2 cellular contexts compared by ENCODE assay signal in the genomic region with DNA sequence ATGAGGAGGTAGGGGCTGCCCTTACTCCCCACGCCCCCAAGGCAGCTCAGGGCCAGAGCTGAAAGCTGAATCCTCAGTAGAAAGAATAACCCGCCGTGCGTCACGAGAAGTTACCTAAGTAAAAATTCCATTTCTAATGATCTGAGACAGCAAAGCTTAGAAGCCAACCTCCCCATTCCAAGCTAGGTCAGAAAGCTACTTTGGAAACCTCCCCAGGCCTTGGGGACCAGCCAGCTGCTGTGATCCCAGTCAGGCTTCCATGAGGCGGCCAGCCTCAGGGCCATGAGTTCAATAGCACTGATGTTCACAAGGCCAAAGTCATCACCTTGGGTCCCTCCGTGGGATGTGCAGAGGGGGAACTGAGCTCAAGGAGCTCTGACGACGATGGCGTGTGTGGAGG.
TF ChIP-seq lines count a peak whose summit lies in the region.

No MANE protein-coding gene starts in this region.

TF ChIP-seq in liver, 16 proteins besides CTCF, POLR2A, EP300 and RAD21:
- TF ChIP-seq EGR1 (IDR thresholded peaks at IDR 0.05; ENCODE audit: low read depth in 2 of 2) (no peak), HNF4G (IDR thresholded peaks at IDR 0.05) (no peak), FOXA1 (IDR thresholded peaks at IDR 0.05) (no peak), MAX (IDR thresholded peaks at IDR 0.05) (no peak), HNF4A (conservative IDR thresholded peaks at IDR 0.05) (no peak), NR2F2 (IDR thresholded peaks at IDR 0.05) (peak; percentile 65), FOXA2 (IDR thresholded peaks at IDR 0.05) (no peak), SP1 (IDR thresholded peaks at IDR 0.05) (no peak), JUND (IDR thresholded peaks at IDR 0.05) (no peak), TAF1 (conservative IDR thresholded peaks at IDR 0.05) (no peak), ZBTB33 (IDR thresholded peaks at IDR 0.05) (no peak), RXRA (IDR thresholded peaks at IDR 0.05) (peak in 1 of 2 donors; percentile 76), GABPA (IDR thresholded peaks at IDR 0.05 in 1 of 2, conservative IDR thresholded peaks at IDR 0.05 in 1 of 2) (no peak), YY1 (IDR thresholded peaks at IDR 0.05) (no peak)
- TF ChIP-seq, protein P1, sequence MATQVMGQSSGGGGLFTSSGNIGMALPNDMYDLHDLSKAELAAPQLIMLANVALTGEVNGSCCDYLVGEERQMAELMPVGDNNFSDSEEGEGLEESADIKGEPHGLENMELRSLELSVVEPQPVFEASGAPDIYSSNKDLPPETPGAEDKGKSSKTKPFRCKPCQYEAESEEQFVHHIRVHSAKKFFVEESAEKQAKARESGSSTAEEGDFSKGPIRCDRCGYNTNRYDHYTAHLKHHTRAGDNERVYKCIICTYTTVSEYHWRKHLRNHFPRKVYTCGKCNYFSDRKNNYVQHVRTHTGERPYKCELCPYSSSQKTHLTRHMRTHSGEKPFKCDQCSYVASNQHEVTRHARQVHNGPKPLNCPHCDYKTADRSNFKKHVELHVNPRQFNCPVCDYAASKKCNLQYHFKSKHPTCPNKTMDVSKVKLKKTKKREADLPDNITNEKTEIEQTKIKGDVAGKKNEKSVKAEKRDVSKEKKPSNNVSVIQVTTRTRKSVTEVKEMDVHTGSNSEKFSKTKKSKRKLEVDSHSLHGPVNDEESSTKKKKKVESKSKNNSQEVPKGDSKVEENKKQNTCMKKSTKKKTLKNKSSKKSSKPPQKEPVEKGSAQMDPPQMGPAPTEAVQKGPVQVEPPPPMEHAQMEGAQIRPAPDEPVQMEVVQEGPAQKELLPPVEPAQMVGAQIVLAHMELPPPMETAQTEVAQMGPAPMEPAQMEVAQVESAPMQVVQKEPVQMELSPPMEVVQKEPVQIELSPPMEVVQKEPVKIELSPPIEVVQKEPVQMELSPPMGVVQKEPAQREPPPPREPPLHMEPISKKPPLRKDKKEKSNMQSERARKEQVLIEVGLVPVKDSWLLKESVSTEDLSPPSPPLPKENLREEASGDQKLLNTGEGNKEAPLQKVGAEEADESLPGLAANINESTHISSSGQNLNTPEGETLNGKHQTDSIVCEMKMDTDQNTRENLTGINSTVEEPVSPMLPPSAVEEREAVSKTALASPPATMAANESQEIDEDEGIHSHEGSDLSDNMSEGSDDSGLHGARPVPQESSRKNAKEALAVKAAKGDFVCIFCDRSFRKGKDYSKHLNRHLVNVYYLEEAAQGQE (IDR thresholded peaks at IDR 0.05) = no peak
- TF ChIP-seq, protein P2, sequence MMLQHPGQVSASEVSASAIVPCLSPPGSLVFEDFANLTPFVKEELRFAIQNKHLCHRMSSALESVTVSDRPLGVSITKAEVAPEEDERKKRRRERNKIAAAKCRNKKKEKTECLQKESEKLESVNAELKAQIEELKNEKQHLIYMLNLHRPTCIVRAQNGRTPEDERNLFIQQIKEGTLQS (IDR thresholded peaks at IDR 0.05) = no peak

TF ChIP-seq in HepG2, 621 proteins besides CTCF, POLR2A, EP300 and RAD21:
- TF ChIP-seq, protein P3, sequence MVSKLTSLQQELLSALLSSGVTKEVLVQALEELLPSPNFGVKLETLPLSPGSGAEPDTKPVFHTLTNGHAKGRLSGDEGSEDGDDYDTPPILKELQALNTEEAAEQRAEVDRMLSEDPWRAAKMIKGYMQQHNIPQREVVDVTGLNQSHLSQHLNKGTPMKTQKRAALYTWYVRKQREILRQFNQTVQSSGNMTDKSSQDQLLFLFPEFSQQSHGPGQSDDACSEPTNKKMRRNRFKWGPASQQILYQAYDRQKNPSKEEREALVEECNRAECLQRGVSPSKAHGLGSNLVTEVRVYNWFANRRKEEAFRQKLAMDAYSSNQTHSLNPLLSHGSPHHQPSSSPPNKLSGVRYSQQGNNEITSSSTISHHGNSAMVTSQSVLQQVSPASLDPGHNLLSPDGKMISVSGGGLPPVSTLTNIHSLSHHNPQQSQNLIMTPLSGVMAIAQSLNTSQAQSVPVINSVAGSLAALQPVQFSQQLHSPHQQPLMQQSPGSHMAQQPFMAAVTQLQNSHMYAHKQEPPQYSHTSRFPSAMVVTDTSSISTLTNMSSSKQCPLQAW (CRISPR knock-in tag; IDR thresholded peaks at IDR 0.05) = no peak
- TF ChIP-seq, protein P4, sequence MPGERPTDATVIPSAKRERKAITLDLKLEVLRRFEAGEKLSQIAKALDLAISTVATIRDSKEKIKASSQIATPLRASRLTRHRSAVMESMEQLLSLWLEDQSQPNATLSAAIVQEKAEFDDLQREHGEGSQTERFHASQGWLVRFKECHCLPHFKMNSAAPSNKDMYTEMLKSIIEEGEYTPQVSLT (CRISPR knock-in tag; IDR thresholded peaks at IDR 0.05; ENCODE audit: borderline replicate concordance, low read depth) = no peak
- TF ChIP-seq ATF4 (CRISPR knock-in tag; IDR thresholded peaks at IDR 0.05) (no peak), THAP9 (CRISPR knock-in tag; IDR thresholded peaks at IDR 0.05; ENCODE audit: borderline replicate concordance) (no peak), ZNF629 (CRISPR knock-in tag; conservative IDR thresholded peaks at IDR 0.05) (no peak), FOSL1 (CRISPR knock-in tag; IDR thresholded peaks at IDR 0.05; ENCODE audit: borderline replicate concordance) (no peak)
- TF ChIP-seq, protein P5, sequence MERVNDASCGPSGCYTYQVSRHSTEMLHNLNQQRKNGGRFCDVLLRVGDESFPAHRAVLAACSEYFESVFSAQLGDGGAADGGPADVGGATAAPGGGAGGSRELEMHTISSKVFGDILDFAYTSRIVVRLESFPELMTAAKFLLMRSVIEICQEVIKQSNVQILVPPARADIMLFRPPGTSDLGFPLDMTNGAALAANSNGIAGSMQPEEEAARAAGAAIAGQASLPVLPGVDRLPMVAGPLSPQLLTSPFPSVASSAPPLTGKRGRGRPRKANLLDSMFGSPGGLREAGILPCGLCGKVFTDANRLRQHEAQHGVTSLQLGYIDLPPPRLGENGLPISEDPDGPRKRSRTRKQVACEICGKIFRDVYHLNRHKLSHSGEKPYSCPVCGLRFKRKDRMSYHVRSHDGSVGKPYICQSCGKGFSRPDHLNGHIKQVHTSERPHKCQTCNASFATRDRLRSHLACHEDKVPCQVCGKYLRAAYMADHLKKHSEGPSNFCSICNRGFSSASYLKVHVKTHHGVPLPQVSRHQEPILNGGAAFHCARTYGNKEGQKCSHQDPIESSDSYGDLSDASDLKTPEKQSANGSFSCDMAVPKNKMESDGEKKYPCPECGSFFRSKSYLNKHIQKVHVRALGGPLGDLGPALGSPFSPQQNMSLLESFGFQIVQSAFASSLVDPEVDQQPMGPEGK (CRISPR knock-in tag; IDR thresholded peaks at IDR 0.05) = no peak
